Comparison of ENCODE assay signal across 24 cellular contexts in genomic region chr17:52604105-52604504, GRCh38.
"Had no signal": no experiment of that assay in that cellular context is flagged by ENCODE, and none has a peak within 500 bp of the region (broad histone marks: within the 10 kb centered on the region; RNA-seq: fewer than 3 reads in every experiment).

No MANE protein-coding gene starts in this region.

- H3K36me3 Mint-ChIP-seq: activated CD4-positive, alpha-beta memory T cell treated with anti-CD3 and anti-CD28 coated beads for 36 hours; activated naive CD8-positive, alpha-beta T cell treated with anti-CD3 and anti-CD28 coated beads, Interleukin-2, amount 10 ng/mL, durations not matched to agents 7 days and 5 days; natural killer cell had no signal

- H3K27ac Mint-ChIP-seq: activated CD4-positive, alpha-beta memory T cell treated with anti-CD3 and anti-CD28 coated beads for 36 hours; activated naive CD4-positive, alpha-beta T cell treated with anti-CD3 and anti-CD28 coated beads for 36 hours; activated naive CD8-positive, alpha-beta T cell treated with anti-CD3 and anti-CD28 coated beads, Interleukin-2, amount 10 ng/mL, durations not matched to agents 7 days and 5 days; activated T-cell treated with anti-CD3 and anti-CD28 coated beads, Interleukin-2, amount 50 U/mL, for 72 hours; natural killer cell; T-helper 1 cell treated with Interleukin-12 subunit alpha and Interleukin-12 subunit beta and Interleukin-4 antibody, amounts not matched to agents 30 μg/mL and 1 μg/mL, for 36 hours had no signal

- H3K27ac ChIP-seq: breast epithelium, colonic mucosa, pancreas, spleen, upper lobe of left lung had no signal

- H3K4me3 Mint-ChIP-seq: activated CD4-positive, alpha-beta memory T cell treated with anti-CD3 and anti-CD28 coated beads for 36 hours; activated naive CD4-positive, alpha-beta T cell treated with anti-CD3 and anti-CD28 coated beads for 36 hours; activated naive CD8-positive, alpha-beta T cell treated with anti-CD3 and anti-CD28 coated beads, Interleukin-2, amount 10 ng/mL, durations not matched to agents 7 days and 5 days; activated T-cell treated with anti-CD3 and anti-CD28 coated beads, Interleukin-2, amount 50 U/mL, for 72 hours; natural killer cell; T-helper 1 cell treated with Interleukin-12 subunit alpha and Interleukin-12 subunit beta and Interleukin-4 antibody, amounts not matched to agents 30 μg/mL and 1 μg/mL, for 36 hours had no signal

- H3K9me3 ChIP-seq: breast epithelium, colonic mucosa, pancreas, upper lobe of left lung had no signal

- H3K27me3 ChIP-seq: breast epithelium, colonic mucosa, pancreas, spleen, upper lobe of left lung had no signal

- H3K9me3 Mint-ChIP-seq: activated CD4-positive, alpha-beta memory T cell treated with anti-CD3 and anti-CD28 coated beads for 36 hours; activated naive CD4-positive, alpha-beta T cell treated with anti-CD3 and anti-CD28 coated beads for 36 hours; activated naive CD8-positive, alpha-beta T cell treated with anti-CD3 and anti-CD28 coated beads, Interleukin-2, amount 10 ng/mL, durations not matched to agents 7 days and 5 days; T-helper 1 cell treated with Interleukin-12 subunit alpha and Interleukin-12 subunit beta and Interleukin-4 antibody, amounts not matched to agents 30 μg/mL and 1 μg/mL, for 36 hours had no signal

- H3K4me3 ChIP-seq: breast epithelium, colonic mucosa, pancreas, spleen, upper lobe of left lung had no signal

- H3K27me3 Mint-ChIP-seq: activated CD4-positive, alpha-beta memory T cell treated with anti-CD3 and anti-CD28 coated beads for 36 hours; activated naive CD8-positive, alpha-beta T cell treated with anti-CD3 and anti-CD28 coated beads, Interleukin-2, amount 10 ng/mL, durations not matched to agents 7 days and 5 days had no signal

- FAIRE-seq: pancreas had no signal

- DNase-seq: activated CD4-positive, alpha-beta memory T cell treated with anti-CD3 and anti-CD28 coated beads for 36 hours; activated CD4-positive, alpha-beta T cell treated with anti-CD3 and anti-CD28 coated beads for 48 hours; activated CD4-positive, CD25-positive, alpha-beta regulatory T cell; activated effector memory CD4-positive, alpha-beta T cell treated with Interleukin-2 at 50 U/mL for 16 hours; activated naive CD4-positive, alpha-beta T cell treated with anti-CD3 and anti-CD28 coated beads for 36 hours; activated naive CD8-positive, alpha-beta T cell treated with anti-CD3 and anti-CD28 coated beads, Interleukin-2, amount 10 ng/mL, durations not matched to agents 7 days and 5 days; activated T-cell treated with anti-CD3 and anti-CD28 coated beads, Interleukin-2, amount 50 U/mL, for 72 hours; amniotic stem cell; colonic mucosa; foreskin fibroblast; hippocampal formation; kidney glomerular epithelial cell; left ventricle myocardium superior; midbrain; natural killer cell; pancreas; retina; spleen; stimulated activated CD4-positive, alpha-beta T cell treated with anti-CD3 and anti-CD28 coated beads, Interleukin-4, amount 100 ng/mL, for 24 hours; stimulated activated naive CD4-positive, alpha-beta T cell treated with Interleukin-2 at 50 U/mL for 16 hours; T1000; upper lobe of left lung had no signal

- H3K4me1 ChIP-seq: breast epithelium, colonic mucosa, pancreas, spleen, upper lobe of left lung had no signal

- H3K36me3 ChIP-seq: breast epithelium, colonic mucosa, pancreas, spleen, upper lobe of left lung had no signal

- H3K4me1 Mint-ChIP-seq: activated naive CD8-positive, alpha-beta T cell treated with anti-CD3 and anti-CD28 coated beads, Interleukin-2, amount 10 ng/mL, durations not matched to agents 7 days and 5 days; natural killer cell had no signal
